12 cellular contexts compared by ENCODE assay signal in the genomic region with DNA sequence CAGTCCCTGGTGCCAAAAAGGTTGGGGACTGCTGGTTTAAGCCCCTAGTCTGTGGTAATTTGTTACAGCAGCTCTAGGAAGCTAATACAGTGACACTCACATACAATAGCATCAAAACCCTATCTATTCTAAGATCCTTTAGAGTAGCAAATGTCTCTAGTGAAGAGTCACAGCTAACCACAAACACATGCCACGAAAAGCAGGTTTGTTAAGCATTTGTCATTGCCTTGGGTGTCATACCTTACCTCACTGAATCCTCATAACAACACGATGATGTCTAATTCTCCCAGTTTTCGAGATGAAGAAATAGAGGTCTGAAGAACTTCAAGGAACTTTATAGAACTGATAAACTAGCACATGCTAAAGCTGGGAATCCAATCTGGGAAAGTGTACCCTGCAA.
"Had no signal": no experiment of that assay in that cellular context is flagged by ENCODE, and none has a peak within 500 bp of the region (broad histone marks: within the 10 kb centered on the region; RNA-seq: fewer than 3 reads in every experiment).

No MANE protein-coding gene starts in this region.

- H3K36me3 ChIP-seq: colonic mucosa, gastroesophageal sphincter, WERI-Rb-1 had no signal

- H3K4me3 Mint-ChIP-seq: activated CD4-positive, alpha-beta T cell treated with anti-CD3 and anti-CD28 coated beads, Interleukin-2, amount 10 ng/mL, durations not matched to agents 7 days and 5 days; T-cell; type B pancreatic cell had no signal

- DNase-seq: activated CD4-positive, alpha-beta T cell treated with anti-CD3 and anti-CD28 coated beads, Interleukin-2, amount 10 ng/mL, durations not matched to agents 7 days and 5 days; activated naive CD4-positive, alpha-beta T cell treated with Interleukin-2 at 50 U/mL for 16 hours; caudate nucleus; colonic mucosa; left ventricle myocardium superior; mesendoderm; substantia nigra; T-cell; T1000; WERI-Rb-1 had no signal

- ATAC-seq: gastroesophageal sphincter, left ventricle myocardium superior, T-cell had no signal

- H3K4me1 ChIP-seq: colonic mucosa, gastroesophageal sphincter had no signal

- H3K9me3 ChIP-seq: colonic mucosa had no signal

- H3K27ac ChIP-seq: colonic mucosa, gastroesophageal sphincter, WERI-Rb-1 had no signal

- H3K9me3 Mint-ChIP-seq: type B pancreatic cell had no signal

- H3K36me3 Mint-ChIP-seq: T-cell, type B pancreatic cell had no signal

- H3K27me3 Mint-ChIP-seq: type B pancreatic cell had no signal

- H3K4me3 ChIP-seq: colonic mucosa, gastroesophageal sphincter had no signal

- H3K27ac Mint-ChIP-seq: activated CD4-positive, alpha-beta T cell treated with anti-CD3 and anti-CD28 coated beads, Interleukin-2, amount 10 ng/mL, durations not matched to agents 7 days and 5 days; T-cell; type B pancreatic cell had no signal

- H3K27me3 ChIP-seq: colonic mucosa, gastroesophageal sphincter had no signal
